Comparison of ENCODE assay signal across 8 cellular contexts in genomic region chr6:19804362-19805145, GRCh38. TPM values are rescaled to one million over a fixed set of nuclear protein-coding genes. Genes with fewer than 3 reads are reported as not detected.
A peak's percentile ranks its signal among the peaks of the same experiment; 100 is the strongest.
DNase-seq lines count a peak whose midpoint lies in the region; ATAC-seq and TF ChIP-seq lines count a peak whose summit lies in the region.

No MANE protein-coding gene starts in this region.

- no peaks in the 10 kb centered on the region for H3K36me3 ChIP-seq in A673 (ENCODE audit: insufficient read depth, low read length, poor library complexity, severe bottlenecking)
- no peaks in the 10 kb centered on the region for H3K36me3 ChIP-seq in duodenal mucosa (ENCODE audit: control insufficient read depth in 1 of 2, insufficient read depth in 2 of 2, low read length in 2 of 2)
- no peaks in the 10 kb centered on the region for H3K36me3 ChIP-seq in left lung

- H3K27ac ChIP-seq in A673 (ENCODE audit: low read depth, low read length, poor library complexity, severe bottlenecking) (peak overlapping the region; percentile 98), duodenal mucosa (ENCODE audit: low read depth, low read length) (peak overlapping the region; percentile 91), left lung (peak overlapping the region; percentile 88 to 97)

- POLR2A ChIA-PET in A673 (lab: Charles Lee; ENCODE audit: low non-redundant PET), result no interaction called here

- H3K4me3 ChIP-seq in A673 (ENCODE audit: low read depth, low read length, poor library complexity, severe bottlenecking), result peak overlapping the region; percentile 61
- H3K4me3 ChIP-seq in duodenal mucosa (ENCODE audit: low read depth in 1 of 2, low read length in 2 of 2), result peak overlapping the region; percentile 72 to 81
- peak overlapping the region; percentile 33 to 35 for H3K4me3 ChIP-seq in left lung

- TF ChIP-seq CTCF in A673 (conservative IDR thresholded peaks at IDR 0.05; ENCODE audit: low read depth, low read length) (no peak), left lung (IDR thresholded peaks at IDR 0.05) (no peak)

- BruUV-seq in A673 (replicated peaks; lab: Mats Ljungman, UMichigan), result no TSS peak

- intact Hi-C loops in A673 (cut with micrococcal nuclease; ENCODE audit: unreplicated experiment) (loop anchor here (2.0 to 5.0 kb wide), 2 partner anchors 32 to 152 kb away; partner anchors contain the start of gene ID4), left lung (cut with DNase I) (no loop called here)

- H3K9ac ChIP-seq in duodenal mucosa (ENCODE audit: low read depth in 1 of 2, low read length in 2 of 2), result peak overlapping the region; percentile 59 to 60

- H3K4me1 ChIP-seq in A673 (ENCODE audit: insufficient read depth, low read length, poor library complexity, severe bottlenecking) (peaks cover 30% of the 10 kb centered on the region), duodenal mucosa (ENCODE audit: control insufficient read depth in 1 of 2, insufficient read depth in 2 of 2, low read length in 2 of 2) (peaks cover 8 to 15% of the 10 kb centered on the region in 2 donors), left lung (peaks cover 0 to 5% of the 10 kb centered on the region in 2 donors)

- ATAC-seq in GM18861 (IDR thresholded peaks at IDR 0.05; ENCODE audit: unreplicated experiment) (peak; percentile 96), HG03066 (IDR thresholded peaks at IDR 0.05; ENCODE audit: low read depth, unreplicated experiment) (peak; percentile 88), left lung (peak; percentile 97)

- H3K9me3 ChIP-seq in A673 (ENCODE audit: low read depth, low read length, poor library complexity, severe bottlenecking) (no peaks in the 10 kb centered on the region), duodenal mucosa (ENCODE audit: control insufficient read depth in 1 of 2, low read length in 2 of 2) (no peaks in the 10 kb centered on the region), left lung (no peaks in the 10 kb centered on the region)

- CTCF ChIA-PET in A673 (lab: Charles Lee), result no interaction called here

- DNase-seq in A673 (ENCODE audit: low spot score), result peak; percentile 97
- DNase-seq in NCI-H2107 treated with DMSO at 0.1 percent for 48 hours (lab: John Stamatoyannopoulos, UW; ENCODE audit: unreplicated experiment), result peak; percentile 45
- DNase-seq in activated CD4-positive, CD25-positive, alpha-beta regulatory T cell treated with anti-CD3 and anti-CD28 coated beads, Interleukin-2, amount 50 U/mL, for 72 hours, result peak; percentile 57
- DNase-seq in left lung, result peak; percentile 94 to 95
- peak; percentile 50 to 82 for DNase-seq in stimulated activated CD4-positive, alpha-beta T cell treated with anti-CD3 and anti-CD28 coated beads, Interleukin-2, amount 100 ng/mL, for 24 hours

- H3K27me3 ChIP-seq in A673 (replicated peaks; ENCODE audit: insufficient read depth, low read depth, low read length, poor library complexity) (no peaks in the 10 kb centered on the region), duodenal mucosa (ENCODE audit: control insufficient read depth in 1 of 2, insufficient read depth in 2 of 2, low read length in 2 of 2) (no peaks in the 10 kb centered on the region), left lung (peaks cover 0 to 21% of the 10 kb centered on the region in 2 donors)

RNA-seq across cellular contexts. Expression of gene ID4, which starts 32.6 kb away (rescaled TPM):
- total RNA-seq in A673 (2021) (29.3 and 30.5 TPM in 2 replicates), left lung (10 to 100 TPM; 27.5 to 35.8 TPM)

Comparison
In these comparisons a context has a peak if more than half of its experiments do, and no peak if none do; other contexts are left out.
1. Peak in every context shown above with its lines: DNase-seq, ATAC-seq, H3K4me3 ChIP-seq and H3K27ac ChIP-seq.
2. DNase-seq: peak in every context shown above with its lines; median percentile 97 in A673; 94 in left lung; 66 in stimulated activated CD4-positive, alpha-beta T cell treated with anti-CD3 and anti-CD28 coated beads, Interleukin-2, amount 100 ng/mL, for 24 hours; 57 in activated CD4-positive, CD25-positive, alpha-beta regulatory T cell treated with anti-CD3 and anti-CD28 coated beads, Interleukin-2, amount 50 U/mL, for 72 hours; 45 in NCI-H2107 treated with DMSO at 0.1 percent for 48 hours.